ENCODE assay signal across 8 cellular contexts in the genomic region with DNA sequence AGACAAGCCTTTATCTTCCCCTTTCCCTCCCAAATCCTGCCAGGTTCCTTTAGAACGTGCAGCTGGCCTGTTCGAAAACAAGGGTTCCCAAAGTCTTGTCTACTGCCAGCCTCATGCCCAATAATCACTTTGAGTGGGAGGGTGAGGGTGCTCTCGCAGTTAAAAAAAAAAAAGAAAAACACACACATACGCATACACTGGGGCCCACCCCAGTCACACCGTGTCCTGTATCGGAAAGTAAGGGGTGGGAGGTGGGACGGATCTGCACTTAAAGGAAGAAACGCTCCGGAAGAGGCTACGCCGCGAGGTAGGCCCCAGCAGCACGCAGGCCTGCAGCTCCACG. TPM values are rescaled to one million over a fixed set of nuclear protein-coding genes. Genes with fewer than 3 reads are reported as not detected.
DNase-seq lines count a peak whose midpoint lies in the region; ATAC-seq and TF ChIP-seq lines count a peak whose summit lies in the region.

No MANE protein-coding gene starts in this region.

- H3F3A ChIP-seq in Loucy (ENCODE audit: low read depth): no peaks in the 10 kb centered on the region

- peak overlapping the region; percentile 91 for H3K9ac ChIP-seq in Loucy (ENCODE audit: low read depth, low read length, poor library complexity, severe bottlenecking)

- CTCF ChIA-PET in BJ (lab: Yijun Ruan, JAX): interaction anchor here (0.6 to 0.8 kb wide), 2 partner anchors 10 to 11 kb away, joined by 3 read pairs; no protein-coding TSS in a partner anchor

- H3K4me2 ChIP-seq in Loucy (ENCODE audit: low read depth, low read length, poor library complexity, severe bottlenecking): peak overlapping the region; percentile 92

- ATAC-seq in GM19455 (IDR thresholded peaks at IDR 0.05; ENCODE audit: unreplicated experiment): peak; percentile 0
- ATAC-seq in activated naive CD8-positive, alpha-beta T cell treated with anti-CD3 and anti-CD28 coated beads, Interleukin-2, amount 10 ng/mL, durations not matched to agents 7 days and 5 days (ENCODE audit: low read depth): peak; percentile 76

- 1% methylated on average over 12 to 14 of the region's 14 CpGs for WGBS in lower leg skin, 2 donors
- 0 to 1% methylated on average over 4 to 14 of the region's 14 CpGs for WGBS in transverse colon (ENCODE audit: low coverage in 1 of 2), 2 donors

- peaks cover 28% of the 10 kb centered on the region for H3K36me3 Mint-ChIP-seq in activated naive CD8-positive, alpha-beta T cell treated with anti-CD3 and anti-CD28 coated beads, Interleukin-2, amount 10 ng/mL, durations not matched to agents 7 days and 5 days

- H3K79me2 ChIP-seq in Loucy (ENCODE audit: insufficient read depth, low read length): peaks cover 73% of the 10 kb centered on the region

- H3K9me2 ChIP-seq in Loucy (replicated peaks; ENCODE audit: low read depth, low read length): no peaks in the 10 kb centered on the region

- peak overlapping the region; percentile 92 to 98 (median 95) for H3K27ac ChIP-seq in transverse colon

- TF ChIP-seq EP300 in transverse colon (IDR thresholded peaks at IDR 0.05; ENCODE audit: low read depth): no peak

- TF ChIP-seq POLR2A in lower leg skin (IDR thresholded peaks at IDR 0.05) (no peak), transverse colon (IDR thresholded peaks at IDR 0.05) (no peak)

- H3K4me1 ChIP-seq in Loucy (ENCODE audit: insufficient read depth, low read length, poor library complexity, severe bottlenecking) (peaks cover 56% of the 10 kb centered on the region), transverse colon (peaks cover 6 to 32% (median 20%) of the 10 kb centered on the region in 4 donors)

- intact Hi-C loops in lower leg skin (cut with DNase I; ENCODE audit: low total_unique reads) (no loop called here), transverse colon (cut with DNase I; ENCODE audit: low total_unique reads) (no loop called here)

- H3K9me3 ChIP-seq in Loucy (ENCODE audit: insufficient read depth, low read depth, low read length) (no peaks in the 10 kb centered on the region), transverse colon (no peaks in the 10 kb centered on the region)

- H4K20me1 ChIP-seq in Loucy (ENCODE audit: insufficient read depth, low read length, poor library complexity, severe bottlenecking): peaks cover 51% of the 10 kb centered on the region

- H3K27me3 ChIP-seq in BJ (ENCODE audit: control insufficient read depth, insufficient read depth, low read length) (no peaks in the 10 kb centered on the region), Loucy (ENCODE audit: insufficient read depth, low read length, poor library complexity, severe bottlenecking) (no peaks in the 10 kb centered on the region), transverse colon (no peaks in the 10 kb centered on the region)

- H3K4me3 ChIP-seq in BJ (ENCODE audit: low read depth, low read length) (peak overlapping the region; percentile 75), Loucy (ENCODE audit: low read length, poor library complexity, severe bottlenecking) (peak overlapping the region; percentile 83), lower leg skin (ENCODE audit: low read depth, poor library complexity, severe bottlenecking) (peak overlapping the region; percentile 42), transverse colon (peak overlapping the region; percentile 44 to 86 (median 58))

- POLR2A ChIA-PET in BJ (lab: Charles Lee): no interaction called here
- POLR2A ChIA-PET in activated naive CD8-positive, alpha-beta T cell treated with anti-CD3 and anti-CD28 coated beads, Interleukin-2, amount 10 ng/mL, durations not matched to agents 7 days and 5 days (lab: Charles Lee): interaction anchor here (0.6 to 1.5 kb wide), 7 partner anchors 8 to 1156 kb away, joined by 3 to 5 read pairs (median 3); a partner anchor contains a TSS

- peak overlapping the region; percentile 99 for H3K4me3 Mint-ChIP-seq in activated naive CD8-positive, alpha-beta T cell treated with anti-CD3 and anti-CD28 coated beads, Interleukin-2, amount 10 ng/mL, durations not matched to agents 7 days and 5 days

- H3K27ac Mint-ChIP-seq in activated naive CD8-positive, alpha-beta T cell treated with anti-CD3 and anti-CD28 coated beads, Interleukin-2, amount 10 ng/mL, durations not matched to agents 7 days and 5 days: peak overlapping the region; percentile 99

- no peak for DNase-seq in BJ (ENCODE audit: low read depth)
- no peak for DNase-seq in activated naive CD8-positive, alpha-beta T cell treated with anti-CD3 and anti-CD28 coated beads, Interleukin-2, amount 10 ng/mL, durations not matched to agents 7 days and 5 days
- DNase-seq in lower leg skin (ENCODE audit: low spot score in 2 of 2): no peak
- no peak for DNase-seq in transverse colon
- DNase-seq in GDM1 (lab: John Stamatoyannopoulos, UW): no peak
- DNase-seq in islet precursor cell: no peak

- H3K36me3 ChIP-seq in BJ (ENCODE audit: control insufficient read depth, insufficient read depth, low read length): no peaks in the 10 kb centered on the region
- no peaks in the 10 kb centered on the region for H3K36me3 ChIP-seq in Loucy (ENCODE audit: insufficient read depth, low read length)
- H3K36me3 ChIP-seq in transverse colon: no peaks in the 10 kb centered on the region

- no peak for TF ChIP-seq CTCF in BJ (IDR thresholded peaks at IDR 0.05; ENCODE audit: insufficient read depth, low read depth, low read length)
- TF ChIP-seq CTCF in Loucy (conservative IDR thresholded peaks at IDR 0.05; ENCODE audit: low read length): no peak
- TF ChIP-seq CTCF in lower leg skin (IDR thresholded peaks at IDR 0.05): no peak
- TF ChIP-seq CTCF in transverse colon (IDR thresholded peaks at IDR 0.05): no peak

- peak overlapping the region; percentile 90 for H2AFZ ChIP-seq in Loucy (ENCODE audit: low read length)

- H3K27me3 Mint-ChIP-seq in activated naive CD8-positive, alpha-beta T cell treated with anti-CD3 and anti-CD28 coated beads, Interleukin-2, amount 10 ng/mL, durations not matched to agents 7 days and 5 days: no peaks in the 10 kb centered on the region

- no peaks in the 10 kb centered on the region for H3K9me3 Mint-ChIP-seq in activated naive CD8-positive, alpha-beta T cell treated with anti-CD3 and anti-CD28 coated beads, Interleukin-2, amount 10 ng/mL, durations not matched to agents 7 days and 5 days

- in situ Hi-C loops in transverse colon (cut with MboI; ENCODE audit: low pct_ligation_motif_present in 1 of 4, low pct_unique_long_range_greater_than_20kb in 1 of 4, low sequenced_read_pairs in 3 of 4): no loop called here

- peaks cover 47% of the 10 kb centered on the region for H3K4me1 Mint-ChIP-seq in activated naive CD8-positive, alpha-beta T cell treated with anti-CD3 and anti-CD28 coated beads, Interleukin-2, amount 10 ng/mL, durations not matched to agents 7 days and 5 days

RNA-seq across cellular contexts. Expression of a gene that starts 0.5 kb away (rescaled TPM):
- polyA plus RNA-seq in BJ (2011; rRNA removed): 27.0 and 27.1 TPM in 2 replicates
- polyA minus RNA-seq in BJ (2011; rRNA and poly(A)+ RNA removed): 7.2 and 11.8 TPM in 2 replicates
- 10 to 100 TPM; 49.3 to 51.7 TPM for total RNA-seq in activated naive CD8-positive, alpha-beta T cell treated with anti-CD3 and anti-CD28 coated beads, Interleukin-2, amount 10 ng/mL, durations not matched to agents 7 days and 5 days
- total RNA-seq in lower leg skin: 10 to 100 TPM in 1 of 4 donors, 1 to 10 TPM in 3; 1.6 to 10.1 (median 1.8) TPM
- total RNA-seq in transverse colon: 1 to 10 TPM in 2 of 4 donors, under 1 TPM in 2; 0.37 to 3.4 (median 1.4) TPM

Comparison
In these comparisons a context has a peak if more than half of its experiments do, and no peak if none do; other contexts are left out.
1. RNA of a gene that starts 0.5 kb away (total RNA-seq): 49.3 to 51.7 TPM in activated naive CD8-positive, alpha-beta T cell treated with anti-CD3 and anti-CD28 coated beads, Interleukin-2, amount 10 ng/mL, durations not matched to agents 7 days and 5 days; 1.6 to 10.1 TPM in lower leg skin and 0.37 to 3.4 TPM in transverse colon; every median in the first group is over 4 times any median in the second.
2. Peak in every context shown above with its lines, with median percentiles within 50 percentile points of each other: H3K4me3 ChIP-seq.